ENCODE assay signal across 8 cellular contexts in genomic region chr1:779621-780020, GRCh38.
DNase-seq lines count a peak whose midpoint lies in the region; ATAC-seq and TF ChIP-seq lines count a peak whose summit lies in the region.
"Not testable (repeated sequence)": the region's sequence is repeated elsewhere in the genome, so short reads cannot be mapped to it uniquely, and the experiment has no call there.

No MANE protein-coding gene starts in this region.

- not testable (repeated sequence) for H3K27me3 Mint-ChIP-seq in CD4-positive, alpha-beta memory T cell; T-cell

- CTCF ChIA-PET in CD4-positive, alpha-beta memory T cell (lab: Charles Lee; ENCODE audit: partially characterized antibody), result not testable (repeated sequence)
- CTCF ChIA-PET in T-cell (lab: Charles Lee), result interaction anchor here in 1 of 2 donors (1.9 kb wide), 1 partner anchor 90 kb away, joined by 5 read pairs; no protein-coding TSS in a partner anchor

- H3K4me1 Mint-ChIP-seq in CD4-positive, alpha-beta memory T cell, result peaks cover 4 to 17% (median 9%) of the 10 kb centered on the region in 4 donors
- peaks cover 11 to 12% (median 11%) of the 10 kb centered on the region in 3 donors for H3K4me1 Mint-ChIP-seq in T-cell

- ATAC-seq in T-cell (replicated peaks in 1 of 4), result not testable (repeated sequence)

- peak overlapping the region; percentile 60 for H3K4me2 ChIP-seq in osteoblast (ENCODE audit: insufficient read depth, low read length)

- intact Hi-C loops in CD4-positive, alpha-beta memory T cell (cut with micrococcal nuclease), result loop anchor here (10.0 kb wide), 2 partner anchors 45 to 75 kb away; no protein-coding TSS in a partner anchor

- peak overlapping the region in 5 of 7 donors; percentile 64 to 100 (median 100) for H3K27ac Mint-ChIP-seq in CD4-positive, alpha-beta memory T cell
- not testable (repeated sequence) for H3K27ac Mint-ChIP-seq in T-cell

- DNase-seq in CD4-positive, alpha-beta memory T cell, result peak in 2 of 5 donors; percentile 6 to 30
- DNase-seq in T-cell (peak in 3 of 34 experiments; percentile 1 to 6 (median 3)), adipocyte (ENCODE audit: low read depth) (peak; percentile 39), inferior parietal cortex (ENCODE audit: extremely low spot score) (peak; percentile 3)
- DNase-seq in epithelial cell of proximal tubule (ENCODE audit: low read depth); osteoblast (ENCODE audit: insufficient read length, low spot score, missing footprints): not testable (repeated sequence)

- peaks cover 14% of the 10 kb centered on the region for H3K79me2 ChIP-seq in osteoblast (ENCODE audit: insufficient read depth, low read length)

- not testable (repeated sequence) for H3K36me3 Mint-ChIP-seq in CD4-positive, alpha-beta memory T cell; T-cell

- not testable (repeated sequence) for H3K36me3 ChIP-seq in CD4-positive, alpha-beta memory T cell (ENCODE audit: insufficient read depth, low read length); HUES64 (ENCODE audit: insufficient read depth, low read length); adipocyte (ENCODE audit: control insufficient read depth, insufficient read depth, low read length, severe bottlenecking); osteoblast (ENCODE audit: insufficient read depth, low read length); subcutaneous abdominal adipose tissue (ENCODE audit: control insufficient read depth in 5 of 5, insufficient read depth in 5 of 5, low read length in 5 of 5)

- H3K4me1 ChIP-seq in CD4-positive, alpha-beta memory T cell (ENCODE audit: insufficient read depth, low read length); HUES64 (ENCODE audit: insufficient read depth, low read length); adipocyte (ENCODE audit: control insufficient read depth, insufficient read depth, low read length); osteoblast (ENCODE audit: insufficient read depth, low read length): not testable (repeated sequence)
- peaks cover 0 to 14% (median 3%) of the 10 kb centered on the region in 5 donors for H3K4me1 ChIP-seq in subcutaneous abdominal adipose tissue (ENCODE audit: control insufficient read depth in 5 of 5, insufficient read depth in 5 of 5, low read length in 5 of 5)

- not testable (repeated sequence) for TF ChIP-seq CTCF in epithelial cell of proximal tubule (conservative IDR thresholded peaks at IDR 0.05; ENCODE audit: low read depth, low read length); osteoblast (IDR thresholded peaks at IDR 0.05; ENCODE audit: extremely low read depth, low read depth, low read length)

- not testable (repeated sequence) for H3K9me3 Mint-ChIP-seq in CD4-positive, alpha-beta memory T cell; T-cell

- H3K27me3 ChIP-seq in CD4-positive, alpha-beta memory T cell (ENCODE audit: insufficient read depth, low read length); HUES64 (ENCODE audit: insufficient read depth, low read length); adipocyte (replicated peaks; ENCODE audit: control insufficient read depth, insufficient read depth, low read length); osteoblast (ENCODE audit: insufficient read depth, low read length); subcutaneous abdominal adipose tissue (ENCODE audit: control insufficient read depth in 5 of 5, insufficient read depth in 4 of 5, low read length in 5 of 5): not testable (repeated sequence)

- not testable (repeated sequence) for H3K9ac ChIP-seq in HUES64 (ENCODE audit: low read depth, low read length); adipocyte (ENCODE audit: low read length); subcutaneous abdominal adipose tissue (ENCODE audit: low read length in 5 of 5)

- POLR2A ChIA-PET in CD4-positive, alpha-beta memory T cell (lab: Charles Lee; ENCODE audit: partially characterized antibody), result interaction anchor here (1.1 to 1.6 kb wide), 2 partner anchors 78 to 90 kb away, joined by 4 to 5 read pairs; no protein-coding TSS in a partner anchor
- POLR2A ChIA-PET in T-cell (lab: Charles Lee), result not testable (repeated sequence)

- H3K27ac ChIP-seq in CD4-positive, alpha-beta memory T cell (ENCODE audit: low read depth, low read length); HUES64 (ENCODE audit: low read depth, low read length); osteoblast (ENCODE audit: low read depth, low read length): not testable (repeated sequence)
- peak overlapping the region; percentile 62 for H3K27ac ChIP-seq in subcutaneous abdominal adipose tissue (ENCODE audit: low read depth, low read length)

- H4K20me1 ChIP-seq in osteoblast (ENCODE audit: insufficient read depth, low read length), result not testable (repeated sequence)

- H2AFZ ChIP-seq in osteoblast (ENCODE audit: low read length), result not testable (repeated sequence)

- 92% methylated on average over 13 of the region's 13 CpGs for WGBS in HUES64

- peak overlapping the region; percentile 95 to 97 (median 96) for H3K4me3 Mint-ChIP-seq in CD4-positive, alpha-beta memory T cell
- H3K4me3 Mint-ChIP-seq in T-cell, result peak overlapping the region; percentile 87 to 93 (median 93)

- not testable (repeated sequence) for H3K4me3 ChIP-seq in CD4-positive, alpha-beta memory T cell (ENCODE audit: low read length in 2 of 2)
- H3K4me3 ChIP-seq in HUES64 (ENCODE audit: low read length) (peak overlapping the region; percentile 70), adipocyte (ENCODE audit: low read length) (peak overlapping the region; percentile 85), epithelial cell of proximal tubule (ENCODE audit: low read depth, low read length) (peak overlapping the region; percentile 27), osteoblast (ENCODE audit: insufficient read depth, low read length) (peak overlapping the region; percentile 79), subcutaneous abdominal adipose tissue (ENCODE audit: low read depth in 1 of 5, low read length in 5 of 5) (peak overlapping the region in 2 of 5 donors; percentile 22 to 32)

- not testable (repeated sequence) for H3K9me3 ChIP-seq in CD4-positive, alpha-beta memory T cell (ENCODE audit: control insufficient read depth in 1 of 2, low read length in 2 of 2); HUES64 (ENCODE audit: insufficient read depth, low read depth, low read length); adipocyte (ENCODE audit: control insufficient read depth, low read length); osteoblast (ENCODE audit: low read depth, low read length); subcutaneous abdominal adipose tissue (ENCODE audit: control insufficient read depth in 5 of 5, low read length in 5 of 5)
